15 cellular contexts compared by ENCODE assay signal in the genomic region with DNA sequence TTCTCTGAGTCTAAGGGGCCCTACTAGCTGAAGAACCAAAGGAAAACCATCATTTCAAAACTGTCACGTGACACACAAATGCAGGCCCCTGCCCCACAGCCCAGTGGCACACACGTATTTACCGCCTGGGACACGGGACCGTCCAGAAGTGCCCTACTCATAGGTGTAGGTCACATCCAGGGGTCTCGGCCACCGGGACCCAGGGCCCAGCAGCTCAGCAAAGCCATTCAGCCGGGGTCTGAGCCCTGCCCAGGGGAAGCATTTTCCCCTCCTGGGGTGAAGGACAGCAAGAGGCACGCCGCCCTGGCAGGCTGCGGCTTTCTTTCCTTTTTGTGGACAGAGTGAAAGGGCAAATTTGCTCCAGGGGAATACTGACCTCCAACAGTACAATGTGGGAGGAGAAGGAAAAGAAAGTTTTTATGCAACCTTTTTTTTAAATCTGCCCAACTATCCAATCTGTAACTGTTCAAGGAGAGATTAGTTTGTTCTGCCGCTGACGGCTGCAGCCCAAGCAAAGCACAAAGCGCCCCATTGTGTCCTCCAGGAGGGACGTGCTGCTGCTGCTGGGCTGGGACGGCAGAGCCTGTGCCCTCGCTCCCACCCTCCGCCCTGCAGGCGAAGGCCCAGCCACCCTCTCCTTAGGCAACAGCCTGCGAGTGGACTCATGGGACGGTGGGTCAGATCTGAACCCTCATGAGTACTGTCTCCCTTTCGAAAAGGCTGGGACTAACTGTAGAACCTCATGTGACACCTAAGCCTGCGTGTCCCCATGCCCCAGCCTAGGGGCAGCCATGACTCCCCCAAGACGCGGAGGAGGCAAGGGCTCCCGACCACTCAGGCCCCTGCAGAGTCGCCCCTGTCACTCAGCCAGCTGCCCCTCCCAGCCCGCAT. TPM values are rescaled to one million over a fixed set of nuclear protein-coding genes. Genes with fewer than 3 reads are reported as not detected.
DNase-seq lines count a peak whose midpoint lies in the region; ATAC-seq and TF ChIP-seq lines count a peak whose summit lies in the region.
"Had no signal": no experiment of that assay in that cellular context is flagged by ENCODE, and none has a peak within 500 bp of the region (broad histone marks: within the 10 kb centered on the region; RNA-seq: fewer than 3 reads in every experiment).

No MANE protein-coding gene starts in this region.

- no peak for TF ChIP-seq EP300 in SK-N-SH (IDR thresholded peaks at IDR 0.05; ENCODE audit: borderline replicate concordance in 1 of 2, low read depth in 1 of 2, low read length in 1 of 2)

- H3K4me2 ChIP-seq in neural progenitor cell, result peak overlapping the region; percentile 6
- no peak overlapping the region for H3K4me2 ChIP-seq in smooth muscle cell
- H3K4me2 ChIP-seq in SK-N-SH, result no peak overlapping the region

- H3K4me1 ChIP-seq in neural progenitor cell (peaks cover 25% of the 10 kb centered on the region), smooth muscle cell (ENCODE audit: low read depth) (peaks cover 12% of the 10 kb centered on the region), SK-N-SH (ENCODE audit: control insufficient read depth in 1 of 2, insufficient read depth in 2 of 2, low read depth in 1 of 2, low read length in 1 of 2) (peaks cover 5 to 33% of the 10 kb centered on the region in 2 experiments)

- H3K36me3 ChIP-seq in neural progenitor cell, result no peaks in the 10 kb centered on the region
- no peaks in the 10 kb centered on the region for H3K36me3 ChIP-seq in smooth muscle cell (ENCODE audit: low read depth)
- peaks cover 3 to 29% of the 10 kb centered on the region in 2 experiments for H3K36me3 ChIP-seq in SK-N-SH (replicated peaks in 1 of 2; ENCODE audit: control insufficient read depth in 1 of 2, insufficient read depth in 2 of 2, low read length in 1 of 2)

- no peak overlapping the region for H3K4me3 ChIP-seq in neural progenitor cell
- no peak overlapping the region for H3K4me3 ChIP-seq in smooth muscle cell
- no peak overlapping the region for H3K4me3 ChIP-seq in SK-N-SH (ENCODE audit: low read depth in 2 of 2, low read length in 1 of 2)
- H3K4me3 ChIP-seq: SJSA1 had no signal

- no peaks in the 10 kb centered on the region for H3K9me2 ChIP-seq in SK-N-SH

- no peak overlapping the region for H3K9ac ChIP-seq in neural progenitor cell
- H3K9ac ChIP-seq in smooth muscle cell (ENCODE audit: low read depth), result no peak overlapping the region
- no peak overlapping the region for H3K9ac ChIP-seq in SK-N-SH

- TF ChIP-seq CTCF in neural progenitor cell (IDR thresholded peaks at IDR 0.05) (no peak), type B pancreatic cell (conservative IDR thresholded peaks at IDR 0.05) (peak; percentile 29), smooth muscle cell (IDR thresholded peaks at IDR 0.05; ENCODE audit: borderline replicate concordance, insufficient read depth, poor library complexity, severe bottlenecking) (no peak), SK-N-SH (IDR thresholded peaks at IDR 0.05) (no peak)

- no peak overlapping the region for H3K4me3 Mint-ChIP-seq in stimulated activated naive CD8-positive, alpha-beta T cell treated with anti-CD3 and anti-CD28 coated beads, Interleukin-15, Interleukin-2, amounts not matched to agents 100 ng/mL and 50 ng/mL, for 24 hours
- H3K4me3 Mint-ChIP-seq in neural progenitor cell, result no peak overlapping the region
- no peak overlapping the region for H3K4me3 Mint-ChIP-seq in type B pancreatic cell
- H3K4me3 Mint-ChIP-seq: activated CD4-positive, alpha-beta T cell treated with anti-CD3 and anti-CD28 coated beads for 36 hours had no signal

- no peaks in the 10 kb centered on the region for H3K27me3 ChIP-seq in neural progenitor cell
- H3K27me3 ChIP-seq in smooth muscle cell (ENCODE audit: low read depth), result no peaks in the 10 kb centered on the region
- H3K27me3 ChIP-seq in SK-N-SH (ENCODE audit: insufficient read depth), result no peaks in the 10 kb centered on the region
- H3K27me3 ChIP-seq: BE2C, SJSA1 had no signal

- 84% methylated on average over 28 of the region's 28 CpGs for WGBS in smooth muscle cell (ENCODE audit: low lambda C conversion rate)
- WGBS in SK-N-SH (ENCODE audit: low lambda C conversion rate), result 87% methylated on average over 10 of the region's 28 CpGs

- POLR2A ChIA-PET in SK-N-SH (lab: Yijun Ruan, JAX), result no interaction called here

- H3F3A ChIP-seq in neural progenitor cell (ENCODE audit: low read depth) (peaks cover 19% of the 10 kb centered on the region), smooth muscle cell (ENCODE audit: low read depth) (peaks cover 5% of the 10 kb centered on the region), SK-N-SH (replicated peaks; ENCODE audit: insufficient read depth) (no peaks in the 10 kb centered on the region)

- no peak for DNase-seq in stimulated activated naive CD8-positive, alpha-beta T cell treated with anti-CD3 and anti-CD28 coated beads, Interleukin-15, Interleukin-2, amounts not matched to agents 100 U/mL and 50 U/mL, for 24 hours
- peak; percentile 80 for DNase-seq in epidermal melanocyte (ENCODE audit: insufficient read length, low spot score)
- peak; percentile 81 for DNase-seq in neural progenitor cell (ENCODE audit: low spot score)
- no peak for DNase-seq in type B pancreatic cell (ENCODE audit: extremely low spot score, unreplicated experiment)
- DNase-seq in NCI-H2029 (lab: John Stamatoyannopoulos, UW), result no peak
- DNase-seq in smooth muscle cell (lab: John Stamatoyannopoulos, UW; ENCODE audit: unreplicated experiment), result no peak
- DNase-seq in SK-N-SH, result no peak
- DNase-seq: activated CD4-positive, alpha-beta T cell treated with anti-CD3 and anti-CD28 coated beads for 36 hours; activated gamma-delta T cell; BE2C; NCI-H1930; NCI-H82; stimulated activated CD4-positive, alpha-beta T cell treated with anti-CD3 and anti-CD28 coated beads, Interleukin-1b, Interleukin-23, amount 100 ng/mL, for 48 hours had no signal

- H3K27me3 Mint-ChIP-seq in stimulated activated naive CD8-positive, alpha-beta T cell treated with anti-CD3 and anti-CD28 coated beads, Interleukin-15, Interleukin-2, amounts not matched to agents 100 ng/mL and 50 ng/mL, for 24 hours, result no peaks in the 10 kb centered on the region
- H3K27me3 Mint-ChIP-seq in neural progenitor cell (ENCODE audit: insufficient read depth, low read depth) (peaks cover 3% of the 10 kb centered on the region), type B pancreatic cell (no peaks in the 10 kb centered on the region)
- H3K27me3 Mint-ChIP-seq: activated CD4-positive, alpha-beta T cell treated with anti-CD3 and anti-CD28 coated beads for 36 hours had no signal

- no peaks in the 10 kb centered on the region for H4K20me1 ChIP-seq in neural progenitor cell (ENCODE audit: low read depth)
- H4K20me1 ChIP-seq in smooth muscle cell (ENCODE audit: low read depth), result peaks cover 79% of the 10 kb centered on the region
- H4K20me1 ChIP-seq in SK-N-SH (ENCODE audit: insufficient read depth), result peaks cover 20% of the 10 kb centered on the region

- H3K79me2 ChIP-seq in neural progenitor cell (ENCODE audit: low read depth) (no peaks in the 10 kb centered on the region), smooth muscle cell (ENCODE audit: low read depth) (peaks cover 88% of the 10 kb centered on the region), SK-N-SH (ENCODE audit: insufficient read depth) (peaks cover 6% of the 10 kb centered on the region)

- ATAC-seq in stimulated activated naive CD8-positive, alpha-beta T cell treated with anti-CD3 and anti-CD28 coated beads, Interleukin-15, Interleukin-2, amounts not matched to agents 100 U/mL and 50 U/mL, for 24 hours, result no peak
- ATAC-seq: activated CD4-positive, alpha-beta T cell treated with anti-CD3 and anti-CD28 coated beads for 36 hours had no signal

- H3K36me3 Mint-ChIP-seq in stimulated activated naive CD8-positive, alpha-beta T cell treated with anti-CD3 and anti-CD28 coated beads, Interleukin-15, Interleukin-2, amounts not matched to agents 100 ng/mL and 50 ng/mL, for 24 hours (ENCODE audit: low read depth), result peaks cover 53% of the 10 kb centered on the region
- H3K36me3 Mint-ChIP-seq in neural progenitor cell (peaks cover 3% of the 10 kb centered on the region), type B pancreatic cell (no peaks in the 10 kb centered on the region)

- no peak for TF ChIP-seq RAD21 in SK-N-SH (IDR thresholded peaks at IDR 0.05; ENCODE audit: low read length)

- peak overlapping the region; percentile 55 for H3K27ac Mint-ChIP-seq in stimulated activated naive CD8-positive, alpha-beta T cell treated with anti-CD3 and anti-CD28 coated beads, Interleukin-15, Interleukin-2, amounts not matched to agents 100 ng/mL and 50 ng/mL, for 24 hours
- H3K27ac Mint-ChIP-seq in neural progenitor cell (peak overlapping the region; percentile 25), type B pancreatic cell (peak overlapping the region; percentile 28)
- H3K27ac Mint-ChIP-seq: activated CD4-positive, alpha-beta T cell treated with anti-CD3 and anti-CD28 coated beads for 36 hours had no signal

- peaks cover 36% of the 10 kb centered on the region for H3K4me1 Mint-ChIP-seq in stimulated activated naive CD8-positive, alpha-beta T cell treated with anti-CD3 and anti-CD28 coated beads, Interleukin-15, Interleukin-2, amounts not matched to agents 100 ng/mL and 50 ng/mL, for 24 hours (ENCODE audit: low read depth)
- H3K4me1 Mint-ChIP-seq in neural progenitor cell (peaks cover 26% of the 10 kb centered on the region), type B pancreatic cell (ENCODE audit: unreplicated experiment) (peaks cover 24% of the 10 kb centered on the region)

- no peaks in the 10 kb centered on the region for H3K9me3 Mint-ChIP-seq in stimulated activated naive CD8-positive, alpha-beta T cell treated with anti-CD3 and anti-CD28 coated beads, Interleukin-15, Interleukin-2, amounts not matched to agents 100 ng/mL and 50 ng/mL, for 24 hours
- H3K9me3 Mint-ChIP-seq in neural progenitor cell, result no peaks in the 10 kb centered on the region
- no peaks in the 10 kb centered on the region for H3K9me3 Mint-ChIP-seq in type B pancreatic cell

- H3K27ac ChIP-seq in neural progenitor cell, result peak overlapping the region; percentile 55
- H3K27ac ChIP-seq in smooth muscle cell (ENCODE audit: low read depth), result no peak overlapping the region
- no peak overlapping the region for H3K27ac ChIP-seq in SK-N-SH (ENCODE audit: low read depth in 2 of 2, low read length in 1 of 2)
- H3K27ac ChIP-seq: SJSA1 had no signal

- H2AFZ ChIP-seq in neural progenitor cell (replicated peaks), result peak overlapping the region; percentile 35
- no peak overlapping the region for H2AFZ ChIP-seq in smooth muscle cell (ENCODE audit: low read depth)
- no peak overlapping the region for H2AFZ ChIP-seq in SK-N-SH (ENCODE audit: low read depth)

- H3K9me3 ChIP-seq in neural progenitor cell (ENCODE audit: low read depth) (no peaks in the 10 kb centered on the region), smooth muscle cell (replicated peaks; ENCODE audit: low read depth) (no peaks in the 10 kb centered on the region), SK-N-SH (no peaks in the 10 kb centered on the region)
- H3K9me3 ChIP-seq: BE2C, SJSA1 had no signal

- CTCF ChIA-PET in SK-N-SH (lab: Yijun Ruan, JAX), result interaction anchor here (0.7 to 10.5 kb wide), 6 partner anchors 10 to 57 kb away, joined by 3 to 207 read pairs (median 12); a partner anchor contains a TSS

RNA-seq across cellular contexts. Expression of a gene that starts 21.3 kb away (rescaled TPM):
- total RNA-seq in neural progenitor cell (ENCODE audit: low replicate concordance) (2.8 and 8.8 TPM in 2 replicates), type B pancreatic cell (ENCODE audit: low replicate concordance) (40.4 and 51.2 TPM in 2 replicates), smooth muscle cell (40.5 and 51.3 TPM in 2 replicates)
- polyA plus RNA-seq in smooth muscle cell (58.8 and 153 TPM in 2 replicates), SK-N-SH (2012; rRNA removed) (7.7 and 15.1 TPM in 2 replicates)
- polyA plus RNA-seq in SK-N-SH (2012; cell fraction: cytosol; rRNA removed), result 9.3 and 12.5 TPM in 2 replicates
- polyA plus RNA-seq in SK-N-SH (2012; cell fraction: nucleus; rRNA removed), result 16.9 and 26.8 TPM in 2 replicates

Comparison
In these comparisons a context has a peak if more than half of its experiments do, and no peak if none do; other contexts are left out.
1. DNase-seq: peak in epidermal melanocyte (single experiment) and neural progenitor cell (single experiment); none in stimulated activated naive CD8-positive, alpha-beta T cell treated with anti-CD3 and anti-CD28 coated beads, Interleukin-15, Interleukin-2, amounts not matched to agents 100 U/mL and 50 U/mL, for 24 hours (single experiment), type B pancreatic cell (single experiment), NCI-H2029 (single experiment), smooth muscle cell (single experiment) and SK-N-SH (single experiment).
2. Peak in every context shown above with its lines, with median percentiles within 50 percentile points of each other: H3K27ac Mint-ChIP-seq.